In genomic region chr12:66014818-66015217, GRCh38 we compare ENCODE assay signal across 18 cellular contexts.
DNase-seq lines count a peak whose midpoint lies in the region; ATAC-seq and TF ChIP-seq lines count a peak whose summit lies in the region.
"Had no signal": no experiment of that assay in that cellular context is flagged by ENCODE, and none has a peak within 500 bp of the region (broad histone marks: within the 10 kb centered on the region; RNA-seq: fewer than 3 reads in every experiment).

No MANE protein-coding gene starts in this region.

- H3K4me2 ChIP-seq in hepatocyte, result peak overlapping the region; percentile 18
- H3K4me2 ChIP-seq: BLaER1 had no signal

- in situ Hi-C loops in astrocyte of the spinal cord (cut with HindIII; ENCODE audit: low sequenced_read_pairs), result no loop called here

- DNase-seq in AG20443 (ENCODE audit: low spot score), result peak; percentile 48
- DNase-seq in HFFc6, result peak; percentile 65
- peak; percentile 25 for DNase-seq in astrocyte of the spinal cord (ENCODE audit: low read depth, low spot score)
- DNase-seq in hepatocyte (ENCODE audit: low spot score), result no peak
- no peak for DNase-seq in GM19238 (ENCODE audit: insufficient read length, low spot score)
- no peak for DNase-seq in NOMO-1 (lab: John Stamatoyannopoulos, UW; ENCODE audit: unreplicated experiment in 2 of 2)
- no peak for DNase-seq in NCI-H2107 treated with DMSO at 0.1 percent for 48 hours (lab: John Stamatoyannopoulos, UW; ENCODE audit: unreplicated experiment)
- DNase-seq: activated naive CD4-positive, alpha-beta T cell treated with anti-CD3 and anti-CD28 coated beads for 36 hours; cerebellar nuclear complex; DMS153; hypothalamus; left colon; NCI-H1092 treated with DMSO at 0.1 percent for 48 hours; stimulated activated CD4-positive, alpha-beta T cell treated with anti-CD3 and anti-CD28 coated beads, Interleukin-12 subunit alpha, Interleukin-12 subunit beta, amount 100 ng/mL, for 4 hours had no signal

- no peaks in the 10 kb centered on the region for H3K36me3 ChIP-seq in hepatocyte (replicated peaks; ENCODE audit: insufficient read depth, low read depth)
- H3K36me3 ChIP-seq: BLaER1 had no signal

- WGBS in hepatocyte (ENCODE audit: low lambda C conversion rate, missing lambda C conversion rate), result 31% methylated on average over 3 of the region's 3 CpGs

- H3K4me3 ChIP-seq in astrocyte of the spinal cord (ENCODE audit: low read depth, low read length) (no peak overlapping the region), hepatocyte (no peak overlapping the region)
- H3K4me3 ChIP-seq: BLaER1, SK-N-MC had no signal

- ATAC-seq in GM19463 (IDR thresholded peaks at IDR 0.05; ENCODE audit: unreplicated experiment), result no peak
- ATAC-seq: left colon had no signal

- peak overlapping the region; percentile 49; the same call in 1 of the 2 replicates for H3K27ac Mint-ChIP-seq in HFFc6
- H3K27ac Mint-ChIP-seq: activated naive CD4-positive, alpha-beta T cell treated with anti-CD3 and anti-CD28 coated beads for 36 hours had no signal

- no peak overlapping the region for H2AFZ ChIP-seq in hepatocyte
- H2AFZ ChIP-seq: parathyroid adenoma had no signal

- no peaks in the 10 kb centered on the region for H3K27me3 ChIP-seq in hepatocyte
- H3K27me3 ChIP-seq: BLaER1 had no signal

- no peaks in the 10 kb centered on the region for H3K9me3 ChIP-seq in hepatocyte (ENCODE audit: low read depth)

- peak overlapping the region; percentile 50 for H3K27ac ChIP-seq in hepatocyte
- H3K27ac ChIP-seq: BLaER1, parathyroid adenoma, SK-N-MC had no signal

- H3K79me2 ChIP-seq in hepatocyte, result no peaks in the 10 kb centered on the region
- H3K79me2 ChIP-seq: parathyroid adenoma had no signal

- peaks cover 20% of the 10 kb centered on the region for H3K4me1 ChIP-seq in hepatocyte (ENCODE audit: insufficient read depth)
- H3K4me1 ChIP-seq: BLaER1, parathyroid adenoma had no signal

- no peak overlapping the region for H3K4me3 Mint-ChIP-seq in HFFc6
- H3K4me3 Mint-ChIP-seq: activated naive CD4-positive, alpha-beta T cell treated with anti-CD3 and anti-CD28 coated beads for 36 hours had no signal

- H3K27me3 Mint-ChIP-seq in HFFc6 (ENCODE audit: insufficient read depth), result no peaks in the 10 kb centered on the region; the same call in 1 of the 2 replicates

- peaks cover 7% of the 10 kb centered on the region; the same call in 1 of the 2 replicates for H3K9me3 Mint-ChIP-seq in HFFc6

- no peaks in the 10 kb centered on the region for H4K20me1 ChIP-seq in hepatocyte (ENCODE audit: insufficient read depth, poor library complexity, severe bottlenecking)
- H4K20me1 ChIP-seq: BLaER1 had no signal

- TF ChIP-seq CTCF in HFFc6 (IDR thresholded peaks at IDR 0.05) (no peak), astrocyte of the spinal cord (IDR thresholded peaks at IDR 0.05; ENCODE audit: low read depth, low read length) (no peak), hepatocyte (IDR thresholded peaks at IDR 0.05; ENCODE audit: poor library complexity) (no peak)

- no peaks in the 10 kb centered on the region for H3K9me2 ChIP-seq in hepatocyte (replicated peaks; ENCODE audit: insufficient read depth)

- peaks cover 9% of the 10 kb centered on the region for H3K36me3 Mint-ChIP-seq in HFFc6 (ENCODE audit: low read depth)

- H3K4me1 Mint-ChIP-seq in HFFc6 (ENCODE audit: low read depth), result peaks cover 79% of the 10 kb centered on the region

Comparison
In these comparisons a context has a peak if more than half of its experiments do, and no peak if none do; other contexts are left out.
1. DNase-seq: peak in AG20443 (single experiment), HFFc6 (single experiment) and astrocyte of the spinal cord (single experiment); none in hepatocyte (single experiment), GM19238 (single experiment), NOMO-1 (0 of 2) and NCI-H2107 treated with DMSO at 0.1 percent for 48 hours (single experiment).